2 cellular contexts compared by ENCODE assay signal in genomic region chr19:58545286-58546068, GRCh38.
TF ChIP-seq lines count a peak whose summit lies in the region.

No MANE protein-coding gene starts in this region.

TF ChIP-seq in H1, 55 proteins besides CTCF, POLR2A, EP300 and RAD21:
- TF ChIP-seq POLR2AphosphoS5 (IDR thresholded peaks at IDR 0.05; ENCODE audit: low read depth, low read length) (peak; percentile 43; the same call in 1 of the 2 replicates), NANOG (IDR thresholded peaks at IDR 0.05; ENCODE audit: insufficient read depth, low read depth, low read length, poor library complexity, severe bottlenecking) (no peak), ASH2L (IDR thresholded peaks at IDR 0.05; ENCODE audit: low read length) (peak; percentile 48), PHF8 (conservative IDR thresholded peaks at IDR 0.05; ENCODE audit: low read depth, low read length) (0 out of 2 replicates have a peak, but pooled peaks have one; percentile 4)
- TF ChIP-seq, protein P1, sequence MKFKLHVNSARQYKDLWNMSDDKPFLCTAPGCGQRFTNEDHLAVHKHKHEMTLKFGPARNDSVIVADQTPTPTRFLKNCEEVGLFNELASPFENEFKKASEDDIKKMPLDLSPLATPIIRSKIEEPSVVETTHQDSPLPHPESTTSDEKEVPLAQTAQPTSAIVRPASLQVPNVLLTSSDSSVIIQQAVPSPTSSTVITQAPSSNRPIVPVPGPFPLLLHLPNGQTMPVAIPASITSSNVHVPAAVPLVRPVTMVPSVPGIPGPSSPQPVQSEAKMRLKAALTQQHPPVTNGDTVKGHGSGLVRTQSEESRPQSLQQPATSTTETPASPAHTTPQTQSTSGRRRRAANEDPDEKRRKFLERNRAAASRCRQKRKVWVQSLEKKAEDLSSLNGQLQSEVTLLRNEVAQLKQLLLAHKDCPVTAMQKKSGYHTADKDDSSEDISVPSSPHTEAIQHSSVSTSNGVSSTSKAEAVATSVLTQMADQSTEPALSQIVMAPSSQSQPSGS (IDR thresholded peaks at IDR 0.05; ENCODE audit: low read length) = 0 out of 2 replicates have a peak, but pooled peaks have one; percentile 11
TF ChIP-seq in H1: peak in this region for 4.

TF ChIP-seq in neural cell, 6 proteins besides CTCF, POLR2A, EP300 and RAD21:
- TF ChIP-seq POLR2AphosphoS5 (IDR thresholded peaks at IDR 0.05) (no peak), SMC3 (conservative IDR thresholded peaks at IDR 0.05; ENCODE audit: poor library complexity) (no peak), MXI1 (conservative IDR thresholded peaks at IDR 0.05; ENCODE audit: poor library complexity, severe bottlenecking) (no peak), REST (IDR thresholded peaks at IDR 0.05; ENCODE audit: borderline replicate concordance) (no peak), EZH2 (IDR thresholded peaks at IDR 0.05; ENCODE audit: borderline replicate concordance, insufficient read depth, low read length, poor library complexity, severe bottlenecking) (no peak), TAF1 (IDR thresholded peaks at IDR 0.05; ENCODE audit: low read depth) (no peak)
TF ChIP-seq in neural cell: peak in this region for 0.
